27 cellular contexts compared by ENCODE assay signal in genomic region chr17:82463391-82463790, GRCh38. TPM values are rescaled to one million over a fixed set of nuclear protein-coding genes. Genes with fewer than 3 reads are reported as not detected.
DNase-seq lines count a peak whose midpoint lies in the region; ATAC-seq and TF ChIP-seq lines count a peak whose summit lies in the region.
"Had no signal": no experiment of that assay in that cellular context is flagged by ENCODE, and none has a peak within 500 bp of the region (broad histone marks: within the 10 kb centered on the region; RNA-seq: fewer than 3 reads in every experiment).

No MANE protein-coding gene starts in this region.

- peak overlapping the region; percentile 62 for H3K27ac Mint-ChIP-seq in activated naive CD4-positive, alpha-beta T cell treated with anti-CD3 and anti-CD28 coated beads, Interleukin-2, amount 10 ng/mL, durations not matched to agents 7 days and 5 days
- peak overlapping the region in 3 of 10 donors; percentile 22 to 54 (median 53) for H3K27ac Mint-ChIP-seq in naive thymus-derived CD8-positive, alpha-beta T cell
- H3K27ac Mint-ChIP-seq: memory B cell had no signal

- CTCF ChIA-PET in activated naive CD4-positive, alpha-beta T cell treated with anti-CD3 and anti-CD28 coated beads, Interleukin-2, amount 10 ng/mL, durations not matched to agents 7 days and 5 days (lab: Charles Lee) = interaction anchor here (1.4 kb wide), 1 partner anchor 12 kb away, joined by 3 read pairs; no protein-coding TSS in a partner anchor

- TF ChIP-seq CTCF in adrenal gland (IDR thresholded peaks at IDR 0.05) = no peak

- no peak for ATAC-seq in naive thymus-derived CD8-positive, alpha-beta T cell
- ATAC-seq: T-helper 17 cell had no signal

- 84 to 98% (median 86%) methylated on average over 5 to 6 of the region's 6 CpGs for WGBS in adrenal gland, 4 donors
- WGBS in neuronal stem cell (ENCODE audit: extremely low coverage in 2 of 2, insufficient read length in 2 of 2, insufficient replicate concordance in 1 of 2), 2 donors = no CpG with 5 or more reads among the region's 6 CpGs

- H4K8ac ChIP-seq in neuronal stem cell (ENCODE audit: low read depth, low read length) = no peak overlapping the region

- no peak for DNase-seq in activated naive CD4-positive, alpha-beta T cell treated with anti-CD3 and anti-CD28 coated beads, Interleukin-2, amount 10 ng/mL, durations not matched to agents 7 days and 5 days
- DNase-seq in activated naive CD4-positive, alpha-beta T cell treated with anti-CD3 and anti-CD28 coated beads, Interleukin-2, amount 50 U/mL, for 16 hours = no peak
- DNase-seq in NCI-H146 (lab: John Stamatoyannopoulos, UW) (peak; percentile 54), adrenal gland (no peak), neuronal stem cell (ENCODE audit: low spot score) (no peak), NCI-H2171 (lab: John Stamatoyannopoulos, UW) (no peak), C1 segment of cervical spinal cord (lab: John Stamatoyannopoulos, UW) (no peak)
- DNase-seq in naive thymus-derived CD8-positive, alpha-beta T cell = no peak
- DNase-seq: activated CD4-positive, alpha-beta T cell treated with anti-CD3 and anti-CD28 coated beads for 4 hours; DMS53; effector CD4-positive, alpha-beta T cell; GM23248; head of caudate nucleus; Karpas-422; NCI-H1436 treated with DMSO at 0.1 percent for 48 hours; NCI-H446 treated with DMSO at 0.1 percent for 48 hours; NCI-H82; nucleus accumbens; RPMI8226; stimulated activated CD8-positive, alpha-beta memory T cell treated with anti-CD3 and anti-CD28 coated beads, Interleukin-4, amount 100 ng/mL, for 48 hours; stomach; T-helper 17 cell; upper lobe of left lung had no signal

- H3K4me3 Mint-ChIP-seq in activated naive CD4-positive, alpha-beta T cell treated with anti-CD3 and anti-CD28 coated beads, Interleukin-2, amount 10 ng/mL, durations not matched to agents 7 days and 5 days = no peak overlapping the region
- H3K4me3 Mint-ChIP-seq in naive thymus-derived CD8-positive, alpha-beta T cell = peak overlapping the region in 1 of 10 donors; percentile 62
- H3K4me3 Mint-ChIP-seq: memory B cell, T-helper 17 cell had no signal

- no peak overlapping the region for H3K14ac ChIP-seq in neuronal stem cell (ENCODE audit: low read length)

- H3K27me3 ChIP-seq in adrenal gland = no peaks in the 10 kb centered on the region
- no peaks in the 10 kb centered on the region for H3K27me3 ChIP-seq in neuronal stem cell (ENCODE audit: control insufficient read depth in 3 of 3, insufficient read depth in 3 of 3, low read depth in 1 of 3, low read length in 3 of 3)
- H3K27me3 ChIP-seq: body of pancreas, stomach, upper lobe of left lung had no signal

- no peak overlapping the region for H2AK5ac ChIP-seq in neuronal stem cell (ENCODE audit: low read depth, low read length)

- H2BK15ac ChIP-seq in neuronal stem cell (ENCODE audit: low read length) = no peak overlapping the region

- no peak overlapping the region for H2BK12ac ChIP-seq in neuronal stem cell (ENCODE audit: low read length)

- no peak overlapping the region for H3K18ac ChIP-seq in neuronal stem cell (ENCODE audit: low read length)

- no peaks in the 10 kb centered on the region for H3K9me3 Mint-ChIP-seq in activated naive CD4-positive, alpha-beta T cell treated with anti-CD3 and anti-CD28 coated beads, Interleukin-2, amount 10 ng/mL, durations not matched to agents 7 days and 5 days
- no peaks in the 10 kb centered on the region for H3K9me3 Mint-ChIP-seq in naive thymus-derived CD8-positive, alpha-beta T cell
- H3K9me3 Mint-ChIP-seq: memory B cell had no signal

- H3K27me3 Mint-ChIP-seq in activated naive CD4-positive, alpha-beta T cell treated with anti-CD3 and anti-CD28 coated beads, Interleukin-2, amount 10 ng/mL, durations not matched to agents 7 days and 5 days = no peaks in the 10 kb centered on the region
- no peaks in the 10 kb centered on the region for H3K27me3 Mint-ChIP-seq in naive thymus-derived CD8-positive, alpha-beta T cell
- H3K27me3 Mint-ChIP-seq: memory B cell, T-helper 17 cell had no signal

- peaks cover 53% of the 10 kb centered on the region for H3K4me1 Mint-ChIP-seq in activated naive CD4-positive, alpha-beta T cell treated with anti-CD3 and anti-CD28 coated beads, Interleukin-2, amount 10 ng/mL, durations not matched to agents 7 days and 5 days
- peaks cover 9 to 31% (median 24%) of the 10 kb centered on the region in 4 donors for H3K4me1 Mint-ChIP-seq in naive thymus-derived CD8-positive, alpha-beta T cell

- H3K4me3 ChIP-seq in adrenal gland (no peak overlapping the region), neuronal stem cell (ENCODE audit: low read length in 2 of 2) (no peak overlapping the region)
- H3K4me3 ChIP-seq: body of pancreas, GM23248, SK-N-MC, stomach, upper lobe of left lung had no signal

- peaks cover 0 to 81% of the 10 kb centered on the region in 2 donors for H3K36me3 ChIP-seq in adrenal gland (replicated peaks in 1 of 2)
- peaks cover 51 to 85% of the 10 kb centered on the region in 2 donors for H3K36me3 ChIP-seq in neuronal stem cell (replicated peaks in 1 of 2; ENCODE audit: control insufficient read depth in 2 of 2, insufficient read depth in 2 of 2, low read length in 2 of 2)

- peaks cover 64% of the 10 kb centered on the region for H3K36me3 Mint-ChIP-seq in activated naive CD4-positive, alpha-beta T cell treated with anti-CD3 and anti-CD28 coated beads, Interleukin-2, amount 10 ng/mL, durations not matched to agents 7 days and 5 days
- H3K36me3 Mint-ChIP-seq in naive thymus-derived CD8-positive, alpha-beta T cell = peaks cover 0 to 72% (median 3%) of the 10 kb centered on the region in 3 donors

- no peaks in the 10 kb centered on the region for H3K9me3 ChIP-seq in adrenal gland (replicated peaks in 1 of 3)
- H3K9me3 ChIP-seq in neuronal stem cell (replicated peaks in 1 of 2; ENCODE audit: control insufficient read depth in 2 of 2, insufficient read depth in 1 of 2, low read depth in 1 of 2, low read length in 2 of 2) = no peaks in the 10 kb centered on the region
- H3K9me3 ChIP-seq: body of pancreas, stomach, upper lobe of left lung had no signal

- no peak overlapping the region for H3K4me2 ChIP-seq in neuronal stem cell (ENCODE audit: insufficient read depth, low read length, poor library complexity, severe bottlenecking)

- no peak overlapping the region for H4K91ac ChIP-seq in neuronal stem cell (ENCODE audit: low read depth, low read length, poor library complexity)

- peak overlapping the region in 3 of 5 donors; percentile 70 to 85 (median 71) for H3K27ac ChIP-seq in adrenal gland
- no peak overlapping the region for H3K27ac ChIP-seq in neuronal stem cell (replicated peaks; ENCODE audit: low read length)
- H3K27ac ChIP-seq: GM23248, HL-60, SK-N-MC had no signal

- no peak overlapping the region for H3K9ac ChIP-seq in neuronal stem cell (ENCODE audit: low read depth, low read length, poor library complexity)
- H3K9ac ChIP-seq: GM23248 had no signal

- no peak overlapping the region for H2BK5ac ChIP-seq in neuronal stem cell (ENCODE audit: low read length)

- H2BK120ac ChIP-seq in neuronal stem cell (ENCODE audit: low read depth, low read length) = peak overlapping the region; percentile 81

- peaks cover 16 to 25% of the 10 kb centered on the region in 2 donors for H3K4me1 ChIP-seq in adrenal gland (replicated peaks in 1 of 2)
- no peaks in the 10 kb centered on the region for H3K4me1 ChIP-seq in neuronal stem cell (ENCODE audit: control insufficient read depth in 2 of 2, insufficient read depth in 1 of 2, low read depth in 1 of 2, low read length in 2 of 2)

- intact Hi-C loops in adrenal gland (cut with DNase I) = no loop called here

- POLR2A ChIA-PET in naive thymus-derived CD8-positive, alpha-beta T cell (lab: Charles Lee) = interaction anchor here (1.1 to 1.8 kb wide), 2 partner anchors 10 to 14 kb away, joined by 3 to 5 read pairs; no protein-coding TSS in a partner anchor

- no peak overlapping the region for H3K4ac ChIP-seq in neuronal stem cell (ENCODE audit: low read length)

- no peak overlapping the region for H2AFZ ChIP-seq in neuronal stem cell (ENCODE audit: low read length)
- H2AFZ ChIP-seq: GM23248 had no signal

- TF ChIP-seq POLR2A in adrenal gland (IDR thresholded peaks at IDR 0.05) = no peak

- H3K23ac ChIP-seq in neuronal stem cell (ENCODE audit: low read depth, low read length, poor library complexity) = no peak overlapping the region

- H3K79me1 ChIP-seq in neuronal stem cell (ENCODE audit: low read depth, low read length) = peaks cover 14% of the 10 kb centered on the region

RNA-seq across cellular contexts. Expression of gene NARF, which starts 4.8 kb away (rescaled TPM):
- total RNA-seq in adrenal gland = 10 to 100 TPM; 21.8 to 65.6 (median 55.1) TPM
- polyA plus RNA-seq in adrenal gland = 100 to 1,000 TPM in 2 of 3 donors, 10 to 100 TPM in 1; 26.3 to 198 (median 116) TPM
- polyA plus RNA-seq in neuronal stem cell (2013, experiment 1 of 2) = 107 TPM
- polyA plus RNA-seq in neuronal stem cell (2013, experiment 2 of 2) = 107 TPM
- total RNA-seq in naive thymus-derived CD8-positive, alpha-beta T cell = 10 to 100 TPM; 70.1 to 83.9 TPM
- polyA plus RNA-seq in naive thymus-derived CD8-positive, alpha-beta T cell = 100 to 1,000 TPM in 2 of 3 donors, 10 to 100 TPM in 1; 93.6 to 127 (median 110) TPM

RNA-seq across cellular contexts. Expression of gene CYBC1, which starts 12.8 kb away (rescaled TPM):
- 100 to 1,000 TPM in 3 of 8 donors, 10 to 100 TPM in 5; 53.7 to 160 (median 88.2) TPM for total RNA-seq in adrenal gland
- polyA plus RNA-seq in adrenal gland = 10 to 100 TPM; 38.9 to 73.9 (median 61.2) TPM
- polyA plus RNA-seq in neuronal stem cell (2013, experiment 1 of 2) = 42.0 TPM
- polyA plus RNA-seq in neuronal stem cell (2013, experiment 2 of 2) = 41.3 TPM
- total RNA-seq in naive thymus-derived CD8-positive, alpha-beta T cell = 100 to 1,000 TPM; 207 to 213 TPM
- 100 to 1,000 TPM; 133 to 149 (median 147) TPM for polyA plus RNA-seq in naive thymus-derived CD8-positive, alpha-beta T cell

RNA-seq across cellular contexts. Expression of gene OGFOD3, which starts 45.0 kb away (rescaled TPM):
- total RNA-seq in adrenal gland = 100 to 1,000 TPM in 1 of 8 donors, 10 to 100 TPM in 7; 38.7 to 131 (median 56.8) TPM
- polyA plus RNA-seq in adrenal gland = 10 to 100 TPM; 17.9 to 39.8 (median 34.1) TPM
- polyA plus RNA-seq in neuronal stem cell (2013, experiment 1 of 2) = 14.8 TPM
- polyA plus RNA-seq in neuronal stem cell (2013, experiment 2 of 2) = 15.3 TPM
- total RNA-seq in naive thymus-derived CD8-positive, alpha-beta T cell = 10 to 100 TPM; 25.6 to 29.1 TPM
- polyA plus RNA-seq in naive thymus-derived CD8-positive, alpha-beta T cell = 10 to 100 TPM; 32.4 to 35.2 (median 32.6) TPM

RNA-seq across cellular contexts. Expression of gene HEXD, which starts 45.2 kb away (rescaled TPM):
- 100 to 1,000 TPM in 1 of 8 donors, 10 to 100 TPM in 7; 16.2 to 104 (median 43.8) TPM for total RNA-seq in adrenal gland
- 100 to 1,000 TPM in 2 of 3 donors, 1 to 10 TPM in 1; 8.9 to 292 (median 198) TPM for polyA plus RNA-seq in adrenal gland
- 19.9 TPM for polyA plus RNA-seq in neuronal stem cell (2013, experiment 1 of 2)
- polyA plus RNA-seq in neuronal stem cell (2013, experiment 2 of 2) = 19.4 TPM
- 100 to 1,000 TPM; 112 to 122 TPM for total RNA-seq in naive thymus-derived CD8-positive, alpha-beta T cell
- 10 to 100 TPM; 12.1 to 18.8 (median 12.2) TPM for polyA plus RNA-seq in naive thymus-derived CD8-positive, alpha-beta T cell

RNA-seq across cellular contexts. Expression of gene FOXK2, which starts 56.1 kb away (rescaled TPM):
- 100 to 1,000 TPM in 1 of 8 donors, 10 to 100 TPM in 7; 30.5 to 138 (median 49.0) TPM for total RNA-seq in adrenal gland
- 10 to 100 TPM; 33.2 to 43.0 (median 38.9) TPM for polyA plus RNA-seq in adrenal gland
- polyA plus RNA-seq in neuronal stem cell (2013, experiment 1 of 2) = 69.7 TPM
- polyA plus RNA-seq in neuronal stem cell (2013, experiment 2 of 2) = 71.0 TPM
- total RNA-seq in naive thymus-derived CD8-positive, alpha-beta T cell = 10 to 100 TPM; 54.6 to 58.4 TPM
- polyA plus RNA-seq in naive thymus-derived CD8-positive, alpha-beta T cell = 1 to 10 TPM; 3.2 to 5.7 (median 4.3) TPM
